Comparison of ENCODE assay signal across 8 cellular contexts in genomic region chr12:21940972-21941521, GRCh38. TPM values are rescaled to one million over a fixed set of nuclear protein-coding genes. Genes with fewer than 3 reads are reported as not detected.
A peak's percentile ranks its signal among the peaks of the same experiment; 100 is the strongest.
DNase-seq lines count a peak whose midpoint lies in the region; ATAC-seq and TF ChIP-seq lines count a peak whose summit lies in the region.

TSS of gene ABCC9 (minus strand) at chr12:21941426. CDS start at chr12:21936674, 4,752 bp downstream.

- H3K36me3 Mint-ChIP-seq in activated CD8-positive, alpha-beta T cell treated with anti-CD3 and anti-CD28 coated beads for 36 hours (ENCODE audit: low read depth), result no peaks in the 10 kb centered on the region

- intact Hi-C loops in activated CD8-positive, alpha-beta T cell treated with anti-CD3 and anti-CD28 coated beads for 36 hours (cut with micrococcal nuclease), result no loop called here
- intact Hi-C loops in head of caudate nucleus (cut with DNase I), result no loop called here

- CTCF ChIA-PET in activated CD8-positive, alpha-beta T cell treated with anti-CD3 and anti-CD28 coated beads for 36 hours (lab: Charles Lee), result no interaction called here

- peaks cover 14% of the 10 kb centered on the region for H3K4me1 Mint-ChIP-seq in activated CD8-positive, alpha-beta T cell treated with anti-CD3 and anti-CD28 coated beads for 36 hours (ENCODE audit: low read depth)

- peak within 1 kb of the TSS; percentile 40 for H3K4me3 Mint-ChIP-seq in activated CD8-positive, alpha-beta T cell treated with anti-CD3 and anti-CD28 coated beads for 36 hours

- no peak for TF ChIP-seq CTCF in activated CD8-positive, alpha-beta T cell treated with anti-CD3 and anti-CD28 coated beads for 36 hours (IDR thresholded peaks at IDR 0.05)
- no peak for TF ChIP-seq CTCF in omental fat pad (IDR thresholded peaks at IDR 0.05)

- peaks cover 10% of the 10 kb centered on the region for H3K9me3 Mint-ChIP-seq in activated CD8-positive, alpha-beta T cell treated with anti-CD3 and anti-CD28 coated beads for 36 hours

- DNase-seq in DMS 273 (lab: John Stamatoyannopoulos, UW; ENCODE audit: unreplicated experiment) (peak; percentile 50), DMS 273 treated with DMSO at 0.1 percent for 48 hours (lab: John Stamatoyannopoulos, UW) (no peak), head of caudate nucleus (peak in 34 of 42 donors; percentile 3 to 61 (median 22)), omental fat pad (ENCODE audit: low spot score) (no peak)
- DNase-seq in activated CD8-positive, alpha-beta T cell treated with anti-CD3 and anti-CD28 coated beads for 36 hours, result peak; percentile 27

- ATAC-seq in activated CD8-positive, alpha-beta T cell treated with anti-CD3 and anti-CD28 coated beads for 36 hours, result peak; percentile 49
- ATAC-seq in omental fat pad (ENCODE audit: low FRiP score) (peak; percentile 73), HG02588 (IDR thresholded peaks at IDR 0.05; ENCODE audit: unreplicated experiment) (no peak), GM19328 (IDR thresholded peaks at IDR 0.05; ENCODE audit: unreplicated experiment) (no peak), HG02870 (IDR thresholded peaks at IDR 0.05; ENCODE audit: unreplicated experiment) (no peak)

- POLR2A ChIA-PET in activated CD8-positive, alpha-beta T cell treated with anti-CD3 and anti-CD28 coated beads for 36 hours (lab: Charles Lee), result no interaction called here

- peaks cover 51% of the 10 kb centered on the region for H3K27me3 Mint-ChIP-seq in activated CD8-positive, alpha-beta T cell treated with anti-CD3 and anti-CD28 coated beads for 36 hours

- no peak within 1 kb of the TSS for H3K27ac Mint-ChIP-seq in activated CD8-positive, alpha-beta T cell treated with anti-CD3 and anti-CD28 coated beads for 36 hours

RNA-seq across cellular contexts. Expression of gene ABCC9, which starts in this region (rescaled TPM):
- not detected for total RNA-seq in activated CD8-positive, alpha-beta T cell treated with anti-CD3 and anti-CD28 coated beads for 36 hours
- 10 to 100 TPM; 37.9 to 64.2 (median 54.4) TPM for total RNA-seq in omental fat pad

Comparison
In these comparisons a context has a peak if more than half of its experiments do, and no peak if none do; other contexts are left out.
1. RNA of gene ABCC9 (total RNA-seq): 37.9 to 64.2 TPM in omental fat pad; not detected in activated CD8-positive, alpha-beta T cell treated with anti-CD3 and anti-CD28 coated beads for 36 hours; every median in the first group is over 10 times any median in the second.
2. DNase-seq: peak in DMS 273 (single experiment) and head of caudate nucleus (34 of 42); none in DMS 273 treated with DMSO at 0.1 percent for 48 hours (single experiment) and omental fat pad (single experiment).
3. Peak in DNase-seq and ATAC-seq in activated CD8-positive, alpha-beta T cell treated with anti-CD3 and anti-CD28 coated beads for 36 hours; RNA of the gene not detected or under 1 TPM.